ENCODE assay signal across 1 cellular context in genomic region chr19:51181913-51182419, GRCh38.
A peak's percentile ranks its signal among the peaks of the same experiment; 100 is the strongest.
TF ChIP-seq lines count a peak whose summit lies in the region.

No MANE protein-coding gene starts in this region.

TF ChIP-seq in WTC11, 78 proteins besides CTCF, POLR2A, EP300 and RAD21 (continued from another document):
- TF ChIP-seq ZNF263 (CRISPR knock-in tag; IDR thresholded peaks at IDR 0.05; ENCODE audit: low read depth): peak; percentile 62
- TF ChIP-seq ZNF232 (CRISPR knock-in tag; IDR thresholded peaks at IDR 0.05): peak; percentile 36; the same call in 1 of the 2 replicates
- TF ChIP-seq RORB (CRISPR knock-in tag; IDR thresholded peaks at IDR 0.05): no peak
- peak; percentile 85; the same call in 1 of the 2 replicates for TF ChIP-seq ZBTB43 (CRISPR knock-in tag; IDR thresholded peaks at IDR 0.05)
- TF ChIP-seq, protein P1, sequence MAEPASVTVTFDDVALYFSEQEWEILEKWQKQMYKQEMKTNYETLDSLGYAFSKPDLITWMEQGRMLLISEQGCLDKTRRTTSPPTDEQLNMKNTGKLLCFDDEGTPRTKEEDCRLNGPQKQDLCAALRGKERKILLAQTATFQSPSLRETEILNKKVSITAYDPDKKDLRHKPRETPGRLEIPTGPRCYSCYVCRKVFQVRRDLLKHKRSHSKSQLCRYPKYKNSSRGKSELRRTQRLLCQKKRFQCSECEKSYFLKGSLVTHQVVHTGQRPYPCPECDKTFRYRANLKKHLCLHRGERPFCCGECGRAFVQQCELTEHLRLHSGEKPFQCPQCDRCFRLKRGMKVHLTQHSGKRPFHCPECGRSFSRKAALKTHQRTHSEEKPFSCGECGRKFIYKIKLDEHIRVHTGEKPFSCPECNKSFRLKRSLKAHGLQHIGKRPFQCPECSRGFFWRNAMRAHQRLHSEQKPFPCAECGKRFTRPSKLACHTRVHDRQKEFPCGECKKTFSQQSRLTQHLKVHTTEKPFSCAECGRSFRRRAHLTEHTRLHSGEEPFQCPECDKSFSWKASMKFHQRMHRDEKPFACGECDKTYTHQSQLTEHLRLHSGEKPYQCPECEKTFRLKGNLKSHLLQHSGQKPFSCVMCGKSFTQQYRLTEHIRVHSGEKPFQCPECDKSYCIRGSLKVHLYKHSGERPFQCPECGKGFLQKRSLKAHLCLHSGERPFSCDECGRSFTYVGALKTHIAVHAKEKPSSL (CRISPR knock-in tag; conservative IDR thresholded peaks at IDR 0.05): no peak
- TF ChIP-seq RELA (CRISPR knock-in tag; IDR thresholded peaks at IDR 0.05; ENCODE audit: borderline replicate concordance): peak; percentile 75; the same call in 1 of the 2 replicates
- no peak for TF ChIP-seq SMAD3 (CRISPR knock-in tag; IDR thresholded peaks at IDR 0.05; ENCODE audit: borderline replicate concordance)
- TF ChIP-seq CBFB (CRISPR knock-in tag; IDR thresholded peaks at IDR 0.05; ENCODE audit: low read depth): 0 out of 2 replicates have a peak, but pooled peaks have one; percentile 70
- TF ChIP-seq HMGA2 (CRISPR knock-in tag; IDR thresholded peaks at IDR 0.05): no peak
- TF ChIP-seq, protein P2, sequence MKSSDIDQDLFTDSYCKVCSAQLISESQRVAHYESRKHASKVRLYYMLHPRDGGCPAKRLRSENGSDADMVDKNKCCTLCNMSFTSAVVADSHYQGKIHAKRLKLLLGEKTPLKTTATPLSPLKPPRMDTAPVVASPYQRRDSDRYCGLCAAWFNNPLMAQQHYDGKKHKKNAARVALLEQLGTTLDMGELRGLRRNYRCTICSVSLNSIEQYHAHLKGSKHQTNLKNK (CRISPR knock-in tag; IDR thresholded peaks at IDR 0.05): no peak
- no peak for TF ChIP-seq SMAD4 (CRISPR knock-in tag; IDR thresholded peaks at IDR 0.05)
- TF ChIP-seq TEAD1 (CRISPR knock-in tag; IDR thresholded peaks at IDR 0.05): peak; percentile 84
